In genomic region chr9:135060461-135061116, GRCh38 we compare ENCODE assay signal across 15 cellular contexts. TPM values are rescaled to one million over a fixed set of nuclear protein-coding genes. Genes with fewer than 3 reads are reported as not detected.
"Had no signal": no experiment of that assay in that cellular context is flagged by ENCODE, and none has a peak within 500 bp of the region (broad histone marks: within the 10 kb centered on the region; RNA-seq: fewer than 3 reads in every experiment).

No MANE protein-coding gene starts in this region.

- H3K36me3 ChIP-seq: left ventricle myocardium inferior, right lobe of liver had no signal

- H3K4me3 ChIP-seq: hepatocyte, left ventricle myocardium inferior, psoas muscle, right lobe of liver had no signal

- H3K27ac ChIP-seq: hepatocyte, left ventricle myocardium inferior, psoas muscle, right lobe of liver had no signal

- H3K4me1 ChIP-seq: left ventricle myocardium inferior, psoas muscle, right lobe of liver had no signal

- DNase-seq: activated CD4-positive, alpha-beta T cell treated with anti-CD3 and anti-CD28 coated beads for 48 hours; activated CD8-positive, alpha-beta memory T cell treated with anti-CD3 and anti-CD28 coated beads, Interleukin-2, amount 50 U/mL, for 48 hours; activated CD8-positive, alpha-beta T cell treated with anti-CD3 and anti-CD28 coated beads for 36 hours; activated naive CD4-positive, alpha-beta T cell treated with Interleukin-2 at 50 U/mL for 16 hours; left ventricle myocardium inferior; mesenchymal stem cell; nephron progenitor cell; psoas muscle; stimulated activated CD4-positive, alpha-beta T cell treated with anti-CD3 and anti-CD28 coated beads, Interleukin-1b, Interleukin-23, amount 100 ng/mL, for 48 hours had no signal

- H3K4me1 Mint-ChIP-seq: WTC11 had no signal

- H3K27ac Mint-ChIP-seq: activated CD8-positive, alpha-beta T cell treated with anti-CD3 and anti-CD28 coated beads for 36 hours; activated T-helper 1 cell treated with anti-CD3 and anti-CD28 coated beads, Interleukin-12 subunit alpha, Interleukin-12 subunit beta, Interleukin-2, Interleukin-4 antibody, amounts not matched to agents 30 ng/mL and 10 ng/mL and 1 ng/mL, durations not matched to agents 14 hours and 24 hours and 36 hours; nephron progenitor cell; WTC11 had no signal

- H3K9me3 ChIP-seq: psoas muscle, right lobe of liver had no signal

- H3K27me3 ChIP-seq: right lobe of liver had no signal

- H3K4me3 Mint-ChIP-seq: activated CD8-positive, alpha-beta T cell treated with anti-CD3 and anti-CD28 coated beads for 36 hours; activated T-helper 1 cell treated with anti-CD3 and anti-CD28 coated beads, Interleukin-12 subunit alpha, Interleukin-12 subunit beta, Interleukin-2, Interleukin-4 antibody, amounts not matched to agents 30 ng/mL and 10 ng/mL and 1 ng/mL, durations not matched to agents 14 hours and 24 hours and 36 hours; nephron progenitor cell; WTC11 had no signal

- ATAC-seq: activated CD8-positive, alpha-beta T cell treated with anti-CD3 and anti-CD28 coated beads for 36 hours; esophagus mucosa; psoas muscle; right lobe of liver; WTC11 had no signal

RNA-seq across cellular contexts. Expression of gene OLFM1, which starts 26.9 kb away (rescaled TPM):
- total RNA-seq: activated CD8-positive, alpha-beta T cell treated with anti-CD3 and anti-CD28 coated beads for 36 hours; T-helper 2 cell treated with Interferon-gamma antibody and Interleukin-4, amounts not matched to agents 100 ng/mL and 5 ng/mL, for 36 hours had no signal
